ENCODE assay signal across 8 cellular contexts in the genomic region with DNA sequence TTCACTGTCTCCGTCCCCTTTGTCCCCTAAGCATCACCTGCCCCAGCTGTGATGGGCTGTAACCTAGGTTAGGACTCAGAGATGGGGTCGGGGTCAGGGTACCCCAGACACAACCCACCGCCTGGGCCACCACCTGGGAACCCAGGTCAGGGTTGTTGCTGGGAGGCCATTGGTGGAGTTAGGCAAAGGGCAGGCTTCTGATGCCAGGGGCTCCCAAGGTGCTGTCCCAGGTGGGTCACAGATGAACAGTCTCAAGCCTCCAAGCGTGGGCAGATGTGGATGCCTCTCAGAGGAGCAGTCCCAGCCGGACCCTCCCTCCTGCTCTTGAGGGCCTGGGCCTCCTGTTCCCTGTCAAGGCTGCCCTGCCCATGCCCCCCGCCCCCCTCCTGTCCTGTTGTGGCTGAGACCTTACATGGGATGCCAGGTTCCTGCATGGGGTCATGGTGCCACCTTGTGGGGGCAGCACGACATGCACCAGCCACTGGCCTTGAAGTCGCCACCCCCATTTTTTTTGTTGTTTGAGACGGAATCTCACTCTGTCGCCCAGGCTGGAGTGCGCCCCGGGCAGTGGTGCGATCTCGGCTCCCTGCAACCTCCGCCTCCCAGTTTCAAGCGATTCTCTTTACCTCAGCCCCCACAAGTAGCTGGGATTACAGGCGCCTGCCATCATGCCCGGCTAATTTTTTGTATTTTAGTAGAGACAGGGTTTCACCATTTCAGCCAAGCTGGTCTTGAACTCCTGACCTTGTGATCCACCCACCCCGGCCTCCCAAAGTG. TPM values are rescaled to one million over a fixed set of nuclear protein-coding genes. Genes with fewer than 3 reads are reported as not detected.
DNase-seq lines count a peak whose midpoint lies in the region; ATAC-seq and TF ChIP-seq lines count a peak whose summit lies in the region.

No MANE protein-coding gene starts in this region.

- DNase-seq in EH (ENCODE audit: low read depth) (peak; percentile 60), LNCaP clone FGC (ENCODE audit: low read depth) (no peak), WERI-Rb-1 (peak; percentile 69), left lobe of liver (ENCODE audit: low spot score) (no peak)
- DNase-seq in central memory CD4-positive, alpha-beta T cell: peak; percentile 55
- DNase-seq in stimulated activated CD8-positive, alpha-beta memory T cell treated with anti-CD3 and anti-CD28 coated beads, Interleukin-15, amount 100 ng/mL, for 24 hours (ENCODE audit: low read depth): peak; percentile 31

- peak; percentile 75 for ATAC-seq in left lobe of liver
- no peak for ATAC-seq in GM18909 (IDR thresholded peaks at IDR 0.05; ENCODE audit: poor library complexity, unreplicated experiment)
- no peak for ATAC-seq in HG03342 (IDR thresholded peaks at IDR 0.05; ENCODE audit: unreplicated experiment)

- no peaks in the 10 kb centered on the region for H3K27me3 ChIP-seq in WERI-Rb-1 (ENCODE audit: insufficient read depth, low read depth, severe bottlenecking)

- peaks cover 85% of the 10 kb centered on the region for H3K36me3 ChIP-seq in WERI-Rb-1

- H3K4me3 ChIP-seq in LNCaP clone FGC (ENCODE audit: low read depth, low read length): no peak overlapping the region
- H3K4me3 ChIP-seq in WERI-Rb-1 (ENCODE audit: low read depth, low read length): no peak overlapping the region

- no peaks in the 10 kb centered on the region for H3K9me3 ChIP-seq in WERI-Rb-1 (ENCODE audit: severe bottlenecking)

- TF ChIP-seq CTCF in LNCaP clone FGC (IDR thresholded peaks at IDR 0.05; ENCODE audit: control insufficient read depth, extremely low read depth, insufficient read depth): peak; percentile 70
- TF ChIP-seq CTCF in WERI-Rb-1 (IDR thresholded peaks at IDR 0.05; ENCODE audit: low read depth, low read length): peak; percentile 72

- H3K27ac ChIP-seq in WERI-Rb-1: no peak overlapping the region

RNA-seq across cellular contexts. Expression of gene GATD1, which starts 12.1 kb away (rescaled TPM):
- 31.7 TPM for total RNA-seq in left lobe of liver

RNA-seq across cellular contexts. Expression of gene TALDO1, which starts 17.9 kb away (rescaled TPM):
- total RNA-seq in left lobe of liver: 147 TPM

RNA-seq across cellular contexts. Expression of gene CEND1, which starts 24.7 kb away (rescaled TPM):
- 0.43 TPM for total RNA-seq in left lobe of liver

RNA-seq across cellular contexts. Expression of gene SLC25A22, which starts 32.9 kb away (rescaled TPM):
- 51.4 TPM for total RNA-seq in left lobe of liver

RNA-seq across cellular contexts. Expression of gene PIDD1, which starts 39.8 kb away (rescaled TPM):
- 14.9 TPM for total RNA-seq in left lobe of liver

Comparison
In these comparisons a context has a peak if more than half of its experiments do, and no peak if none do; other contexts are left out.
1. DNase-seq: peak in EH (single experiment), WERI-Rb-1 (single experiment), central memory CD4-positive, alpha-beta T cell (single experiment) and stimulated activated CD8-positive, alpha-beta memory T cell treated with anti-CD3 and anti-CD28 coated beads, Interleukin-15, amount 100 ng/mL, for 24 hours (single experiment); none in LNCaP clone FGC (single experiment) and left lobe of liver (single experiment).